17 cellular contexts compared by ENCODE assay signal in the genomic region with DNA sequence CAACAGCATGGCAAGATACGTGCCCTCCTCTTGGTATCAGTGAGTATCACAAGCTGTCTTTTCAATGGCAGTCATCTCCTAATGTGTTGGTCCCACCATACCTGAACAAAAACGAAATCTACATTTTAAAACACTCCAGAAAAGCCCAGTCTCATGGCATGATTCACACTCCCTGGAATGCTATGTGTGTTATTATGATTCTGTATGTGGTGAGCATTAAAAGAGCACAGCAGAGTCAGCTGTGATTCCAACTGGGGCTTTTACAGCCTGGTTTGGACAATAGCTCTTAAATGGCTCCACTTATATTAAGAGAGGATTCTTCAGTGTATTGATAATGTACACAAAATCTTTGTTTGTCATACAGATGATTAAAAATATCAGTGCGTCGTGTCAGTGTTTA.
A peak's percentile ranks its signal among the peaks of the same experiment; 100 is the strongest.
DNase-seq lines count a peak whose midpoint lies in the region; ATAC-seq, FAIRE-seq and TF ChIP-seq lines count a peak whose summit lies in the region.
"Had no signal": no experiment of that assay in that cellular context is flagged by ENCODE, and none has a peak within 500 bp of the region (broad histone marks: within the 10 kb centered on the region; RNA-seq: fewer than 3 reads in every experiment).

No MANE protein-coding gene starts in this region.

- no peak overlapping the region for H3K4me3 ChIP-seq in astrocyte (ENCODE audit: insufficient read depth, low read depth, low read length)
- H3K4me3 ChIP-seq in smooth muscle cell = no peak overlapping the region
- no peak overlapping the region for H3K4me3 ChIP-seq in breast epithelium
- H3K4me3 ChIP-seq: GM12878, GM23338, SK-N-MC had no signal

- peaks cover 2% of the 10 kb centered on the region for H3K27me3 Mint-ChIP-seq in astrocyte (ENCODE audit: low read depth, unreplicated experiment)
- H3K27me3 Mint-ChIP-seq: CD4-positive, alpha-beta T cell had no signal

- H4K20me1 ChIP-seq in astrocyte (ENCODE audit: insufficient read depth, low read length) (no peaks in the 10 kb centered on the region), smooth muscle cell (ENCODE audit: low read depth) (no peaks in the 10 kb centered on the region)

- H3K9ac ChIP-seq in astrocyte (ENCODE audit: low read length) = no peak overlapping the region
- no peak overlapping the region for H3K9ac ChIP-seq in smooth muscle cell (ENCODE audit: low read depth)

- H3K27ac Mint-ChIP-seq in astrocyte (ENCODE audit: unreplicated experiment) = no peak overlapping the region
- H3K27ac Mint-ChIP-seq: CD4-positive, alpha-beta T cell; GM23338; HFFc6 had no signal

- no peak for TF ChIP-seq POLR2A in breast epithelium (IDR thresholded peaks at IDR 0.05)

- DNase-seq in HCEC 1CT = peak; percentile 1
- DNase-seq in astrocyte (ENCODE audit: low read depth) = peak; percentile 23
- DNase-seq in fibroblast of peridontal ligament (ENCODE audit: extremely low read depth) = peak; percentile 54
- DNase-seq in smooth muscle cell (lab: John Stamatoyannopoulos, UW; ENCODE audit: unreplicated experiment) = no peak
- no peak for DNase-seq in breast epithelium (ENCODE audit: low spot score in 2 of 2)
- DNase-seq in GM03348 (ENCODE audit: low spot score) = no peak
- DNase-seq: BE2C; CD4-positive, alpha-beta T cell; HFFc6; MM.1S; NCI-H524 had no signal

- H2AFZ ChIP-seq in astrocyte (ENCODE audit: low read depth, low read length) (peak overlapping the region; percentile 39), smooth muscle cell (ENCODE audit: low read depth) (no peak overlapping the region)
- H2AFZ ChIP-seq: GM23338 had no signal

- H3K4me3 Mint-ChIP-seq in astrocyte (ENCODE audit: unreplicated experiment) = no peak overlapping the region
- H3K4me3 Mint-ChIP-seq: CD4-positive, alpha-beta T cell; GM23338; HFFc6 had no signal

- ATAC-seq in HG03097 (IDR thresholded peaks at IDR 0.05; ENCODE audit: low FRiP score, unreplicated experiment) = no peak
- ATAC-seq: GM12878, Panc1 had no signal

- TF ChIP-seq CTCF in astrocyte (IDR thresholded peaks at IDR 0.05; ENCODE audit: insufficient read depth, low read depth, low read length) (no peak), smooth muscle cell (IDR thresholded peaks at IDR 0.05; ENCODE audit: borderline replicate concordance, insufficient read depth, poor library complexity, severe bottlenecking) (no peak), breast epithelium (IDR thresholded peaks at IDR 0.05) (no peak)

- WGBS in smooth muscle cell (ENCODE audit: low lambda C conversion rate) = 78% methylated on average over 4 of the region's 4 CpGs

- peaks cover 3% of the 10 kb centered on the region for H3K9me3 Mint-ChIP-seq in astrocyte (ENCODE audit: unreplicated experiment)
- H3K9me3 Mint-ChIP-seq: CD4-positive, alpha-beta T cell; GM23338; HFFc6 had no signal

- FAIRE-seq in astrocyte (lab: Jason Lieb, UNC) = no peak
- FAIRE-seq: G401.6, GM12878 had no signal

- H3F3A ChIP-seq in smooth muscle cell (ENCODE audit: low read depth) = peaks cover 8% of the 10 kb centered on the region

- H3K36me3 ChIP-seq in astrocyte (ENCODE audit: insufficient read depth, low read length) (no peaks in the 10 kb centered on the region), smooth muscle cell (ENCODE audit: low read depth) (no peaks in the 10 kb centered on the region), breast epithelium (no peaks in the 10 kb centered on the region)
- H3K36me3 ChIP-seq: BE2C had no signal

- no peaks in the 10 kb centered on the region for H3K36me3 Mint-ChIP-seq in astrocyte (ENCODE audit: low read depth, unreplicated experiment)

- intact Hi-C loops in breast epithelium (cut with DNase I; ENCODE audit: low total_unique reads) = no loop called here

- H3K27me3 ChIP-seq in astrocyte (ENCODE audit: insufficient read depth, low read length) (no peaks in the 10 kb centered on the region), smooth muscle cell (ENCODE audit: low read depth) (no peaks in the 10 kb centered on the region), breast epithelium (no peaks in the 10 kb centered on the region)
- H3K27me3 ChIP-seq: BE2C had no signal

- H3K4me2 ChIP-seq in astrocyte (ENCODE audit: low read length) (peak overlapping the region; percentile 62), smooth muscle cell (peak overlapping the region; percentile 53)
- H3K4me2 ChIP-seq: GM23338 had no signal

- H3K4me1 Mint-ChIP-seq in astrocyte (ENCODE audit: low read depth, unreplicated experiment) = peaks cover 2% of the 10 kb centered on the region

- H3K27ac ChIP-seq in astrocyte (ENCODE audit: low read depth, low read length) = no peak overlapping the region
- peak overlapping the region; percentile 7 for H3K27ac ChIP-seq in smooth muscle cell (ENCODE audit: low read depth)
- H3K27ac ChIP-seq in breast epithelium = no peak overlapping the region
- H3K27ac ChIP-seq: SK-N-MC had no signal

- peaks cover 4% of the 10 kb centered on the region for H3K4me1 ChIP-seq in astrocyte (ENCODE audit: insufficient read depth, low read length)
- H3K4me1 ChIP-seq in smooth muscle cell (ENCODE audit: low read depth) = no peaks in the 10 kb centered on the region
- no peaks in the 10 kb centered on the region for H3K4me1 ChIP-seq in breast epithelium

- no peaks in the 10 kb centered on the region for H3K79me2 ChIP-seq in astrocyte (ENCODE audit: insufficient read depth, low read length)
- H3K79me2 ChIP-seq in smooth muscle cell (ENCODE audit: low read depth) = no peaks in the 10 kb centered on the region

- H3K9me3 ChIP-seq in astrocyte (ENCODE audit: insufficient read depth, low read depth, low read length) (no peaks in the 10 kb centered on the region), smooth muscle cell (replicated peaks; ENCODE audit: low read depth) (no peaks in the 10 kb centered on the region), breast epithelium (no peaks in the 10 kb centered on the region)
- H3K9me3 ChIP-seq: BE2C had no signal

Comparison
In these comparisons a context has a peak if more than half of its experiments do, and no peak if none do; other contexts are left out.
1. DNase-seq: peak in HCEC 1CT (single experiment), astrocyte (single experiment) and fibroblast of peridontal ligament (single experiment); none in smooth muscle cell (single experiment), breast epithelium (0 of 2) and GM03348 (single experiment).